12 cellular contexts compared by ENCODE assay signal in genomic region chr10:17273403-17273802, GRCh38. TPM values are rescaled to one million over a fixed set of nuclear protein-coding genes. Genes with fewer than 3 reads are reported as not detected.
DNase-seq lines count a peak whose midpoint lies in the region; ATAC-seq and TF ChIP-seq lines count a peak whose summit lies in the region.
"Had no signal": no experiment of that assay in that cellular context is flagged by ENCODE, and none has a peak within 500 bp of the region (broad histone marks: within the 10 kb centered on the region; RNA-seq: fewer than 3 reads in every experiment).

No MANE protein-coding gene starts in this region.

- no peak for TF ChIP-seq CTCF in RWPE1 (conservative IDR thresholded peaks at IDR 0.05; ENCODE audit: low read depth)

- peak; percentile 25 for DNase-seq in activated naive CD4-positive, alpha-beta T cell treated with anti-CD3 and anti-CD28 coated beads for 36 hours
- no peak for DNase-seq in activated naive CD4-positive, alpha-beta T cell treated with anti-CD3 and anti-CD28 coated beads, Interleukin-2, amount 50 U/mL, for 16 hours
- DNase-seq in RWPE1 (ENCODE audit: low spot score) = peak; percentile 82
- no peak for DNase-seq in stimulated activated naive CD8-positive, alpha-beta T cell treated with anti-CD3 and anti-CD28 coated beads, Interleukin-15, Interleukin-2, amounts not matched to agents 100 U/mL and 50 U/mL, for 24 hours
- DNase-seq in globus pallidus (ENCODE audit: low spot score) = no peak
- DNase-seq in putamen (ENCODE audit: low spot score) = no peak
- DNase-seq: heart left ventricle, NCI-H2081 treated with DMSO at 0.1 percent for 48 hours had no signal

- intact Hi-C loops in activated naive CD4-positive, alpha-beta T cell treated with anti-CD3 and anti-CD28 coated beads for 36 hours (cut with micrococcal nuclease) = loop anchor here (5.0 kb wide), 1 partner anchor 986 kb away; no protein-coding TSS in a partner anchor

- H3K36me3 Mint-ChIP-seq in activated naive CD4-positive, alpha-beta T cell treated with anti-CD3 and anti-CD28 coated beads for 36 hours (ENCODE audit: low read depth) = peaks cover 3% of the 10 kb centered on the region
- H3K36me3 Mint-ChIP-seq: memory B cell had no signal

- CTCF ChIA-PET in activated naive CD4-positive, alpha-beta T cell treated with anti-CD3 and anti-CD28 coated beads for 36 hours (lab: Charles Lee) = no interaction called here
- CTCF ChIA-PET in RWPE1 (lab: Yijun Ruan, JAX) = no interaction called here

- H3K4me3 Mint-ChIP-seq in activated naive CD4-positive, alpha-beta T cell treated with anti-CD3 and anti-CD28 coated beads for 36 hours = no peak overlapping the region
- H3K4me3 Mint-ChIP-seq: memory B cell had no signal

- peaks cover 3% of the 10 kb centered on the region for H3K27me3 Mint-ChIP-seq in activated naive CD4-positive, alpha-beta T cell treated with anti-CD3 and anti-CD28 coated beads for 36 hours (ENCODE audit: low read depth)
- H3K27me3 Mint-ChIP-seq: progenitor cell of endocrine pancreas had no signal

- peak overlapping the region; percentile 57; the same call in 1 of the 2 replicates for H3K27ac ChIP-seq in RWPE1
- H3K27ac ChIP-seq: heart left ventricle had no signal

- POLR2A ChIA-PET in RWPE1 (lab: Yijun Ruan, JAX; ENCODE audit: low non-redundant PET) = no interaction called here

- ATAC-seq in esophagus mucosa (peak; percentile 99), GM19397 (IDR thresholded peaks at IDR 0.05; ENCODE audit: unreplicated experiment) (no peak)
- peak; percentile 55 for ATAC-seq in stimulated activated naive CD8-positive, alpha-beta T cell treated with anti-CD3 and anti-CD28 coated beads, Interleukin-15, Interleukin-2, amounts not matched to agents 100 U/mL and 50 U/mL, for 24 hours
- ATAC-seq: heart left ventricle had no signal

- peaks cover 8% of the 10 kb centered on the region for H3K4me1 Mint-ChIP-seq in activated naive CD4-positive, alpha-beta T cell treated with anti-CD3 and anti-CD28 coated beads for 36 hours (ENCODE audit: low read depth)
- H3K4me1 Mint-ChIP-seq: memory B cell had no signal

- no peak overlapping the region for H3K27ac Mint-ChIP-seq in activated naive CD4-positive, alpha-beta T cell treated with anti-CD3 and anti-CD28 coated beads for 36 hours
- H3K27ac Mint-ChIP-seq: memory B cell, progenitor cell of endocrine pancreas had no signal

- peaks cover 7% of the 10 kb centered on the region for H3K9me3 Mint-ChIP-seq in activated naive CD4-positive, alpha-beta T cell treated with anti-CD3 and anti-CD28 coated beads for 36 hours

RNA-seq across cellular contexts. Expression of gene VIM, which starts 45.4 kb away (rescaled TPM):
- total RNA-seq in activated naive CD4-positive, alpha-beta T cell treated with anti-CD3 and anti-CD28 coated beads for 36 hours = 10 to 100 TPM; 58.3 to 60.6 TPM
- total RNA-seq in esophagus mucosa = 73.8 TPM

Comparison
In these comparisons a context has a peak if more than half of its experiments do, and no peak if none do; other contexts are left out.
1. DNase-seq: peak in activated naive CD4-positive, alpha-beta T cell treated with anti-CD3 and anti-CD28 coated beads for 36 hours (single experiment) and RWPE1 (single experiment); none in activated naive CD4-positive, alpha-beta T cell treated with anti-CD3 and anti-CD28 coated beads, Interleukin-2, amount 50 U/mL, for 16 hours (single experiment), stimulated activated naive CD8-positive, alpha-beta T cell treated with anti-CD3 and anti-CD28 coated beads, Interleukin-15, Interleukin-2, amounts not matched to agents 100 U/mL and 50 U/mL, for 24 hours (single experiment), globus pallidus (single experiment) and putamen (single experiment).